ENCODE assay signal across 8 cellular contexts in genomic region chr7:140062118-140062527, GRCh38. TPM values are rescaled to one million over a fixed set of nuclear protein-coding genes. Genes with fewer than 3 reads are reported as not detected.
DNase-seq lines count a peak whose midpoint lies in the region; ATAC-seq, FAIRE-seq and TF ChIP-seq lines count a peak whose summit lies in the region.

No MANE protein-coding gene starts in this region.

- H3K9me1 ChIP-seq in K562 (ENCODE audit: control insufficient read depth, insufficient read depth, low read length), result no peaks in the 10 kb centered on the region

- DNase-seq in NCI-H146 (lab: John Stamatoyannopoulos, UW), result peak; percentile 42
- no peak for DNase-seq in NCI-H146 treated with DMSO at 0.1 percent for 48 hours (lab: John Stamatoyannopoulos, UW; ENCODE audit: unreplicated experiment)
- DNase-seq in K562 (ENCODE audit: extremely low read depth in 1 of 4, low spot score in 3 of 4), result peak; percentile 51 to 74 (median 63)
- no peak for DNase-seq in HepG2 (ENCODE audit: low spot score)
- DNase-seq in stimulated activated CD8-positive, alpha-beta memory T cell treated with anti-CD3 and anti-CD28 coated beads, Interleukin-2, amount 100 ng/mL, for 1 hour (ENCODE audit: low read depth in 2 of 2), result peak; percentile 31 to 46
- DNase-seq in occipital lobe (lab: John Stamatoyannopoulos, UW), result no peak

- CTCF ChIA-PET in K562 (lab: Yijun Ruan, JAX; ENCODE audit: low intra/inter-chr PET ratio), result no interaction called here
- CTCF ChIA-PET in HepG2 (lab: Yijun Ruan, JAX; ENCODE audit: low intra/inter-chr PET ratio, low total read pairs), result no interaction called here

- no peaks in the 10 kb centered on the region for H3K79me2 ChIP-seq in SU-DHL-6 (ENCODE audit: insufficient read depth, low read length)
- peaks cover 37% of the 10 kb centered on the region for H3K79me2 ChIP-seq in K562 (ENCODE audit: control insufficient read depth, insufficient read depth, low read length)
- peaks cover 20% of the 10 kb centered on the region for H3K79me2 ChIP-seq in HepG2 (ENCODE audit: insufficient read depth, low read length)

- H3K27me3 ChIP-seq in SU-DHL-6 (ENCODE audit: low read length) (no peaks in the 10 kb centered on the region), K562 (ENCODE audit: control insufficient read depth in 2 of 2, insufficient read depth in 2 of 2, low read length in 2 of 2) (no peaks in the 10 kb centered on the region), HepG2 (ENCODE audit: control insufficient read depth in 1 of 2, insufficient read depth in 2 of 2, low read length in 2 of 2) (no peaks in the 10 kb centered on the region)

- H4K20me1 ChIP-seq in SU-DHL-6 (ENCODE audit: low read depth, low read length) (no peaks in the 10 kb centered on the region), K562 (replicated peaks; ENCODE audit: control insufficient read depth, insufficient read depth, low read length) (no peaks in the 10 kb centered on the region), HepG2 (ENCODE audit: insufficient read depth, low read length) (no peaks in the 10 kb centered on the region)

- H3K27ac ChIP-seq in SU-DHL-6 (ENCODE audit: low read depth, low read length) (no peak overlapping the region), K562 (ENCODE audit: extremely low read depth, low read depth, low read length) (peak overlapping the region; percentile 79), HepG2 (ENCODE audit: extremely low read length, insufficient read depth, low read length) (peak overlapping the region; percentile 69)

- BruUV-seq in K562 (replicated peaks; lab: Mats Ljungman, UMichigan), result no TSS peak
- BruUV-seq in HepG2 (replicated peaks; lab: Mats Ljungman, UMichigan), result no TSS peak

- ATAC-seq in HG03066 (IDR thresholded peaks at IDR 0.05; ENCODE audit: low read depth, unreplicated experiment) (peak; percentile 33), K562 (peak; percentile 23), HepG2 (no peak)

- H3K4me1 ChIP-seq in K562 (replicated peaks in 1 of 2; ENCODE audit: control insufficient read depth in 2 of 2, insufficient read depth in 2 of 2, low read length in 2 of 2) (peaks cover 28 to 45% of the 10 kb centered on the region in 2 experiments), HepG2 (ENCODE audit: insufficient read depth, low read length) (peaks cover 67% of the 10 kb centered on the region)

- TF ChIP-seq POLR2A in K562 (conservative IDR thresholded peaks at IDR 0.05) (no peak), HepG2 (IDR thresholded peaks at IDR 0.05; ENCODE audit: insufficient read depth in 1 of 2, low read depth in 2 of 2, low read length in 2 of 2) (no peak)

- H3K36me3 ChIP-seq in SU-DHL-6 (ENCODE audit: low read length) (no peaks in the 10 kb centered on the region), K562 (ENCODE audit: control insufficient read depth, insufficient read depth, low read length) (peaks cover 8% of the 10 kb centered on the region; the same call in 2 of the 3 replicates), HepG2 (replicated peaks in 1 of 2; ENCODE audit: control insufficient read depth in 1 of 2, insufficient read depth in 2 of 2, low read length in 2 of 2) (peaks cover under 1 to 6% of the 10 kb centered on the region in 2 experiments; a peak in 3 of 5 replicates)

- TF ChIP-seq EP300 in K562 (IDR thresholded peaks at IDR 0.05; ENCODE audit: low read length) (no peak), HepG2 (IDR thresholded peaks at IDR 0.05; ENCODE audit: low read depth in 2 of 2, low read length in 2 of 2) (no peak), HepG2 (CRISPR knock-in tag; IDR thresholded peaks at IDR 0.05; ENCODE audit: borderline replicate concordance) (no peak)

- H3F3A ChIP-seq in SU-DHL-6 (ENCODE audit: insufficient read depth), result no peaks in the 10 kb centered on the region

- H2AFZ ChIP-seq in SU-DHL-6 (ENCODE audit: low read depth, low read length, severe bottlenecking), result no peak overlapping the region
- H2AFZ ChIP-seq in K562 (ENCODE audit: low read depth, low read length), result peak overlapping the region; percentile 99
- no peak overlapping the region for H2AFZ ChIP-seq in HepG2 (ENCODE audit: low read length)

- H3K9ac ChIP-seq in SU-DHL-6 (ENCODE audit: low read length) (no peak overlapping the region), K562 (ENCODE audit: insufficient read depth in 1 of 2, low read depth in 2 of 2, low read length in 2 of 2) (peak overlapping the region; percentile 74 to 95), HepG2 (ENCODE audit: insufficient read depth, low read depth, low read length) (peak overlapping the region; percentile 69)

- 24% methylated on average over 32 of the region's 32 CpGs for WGBS in K562 (ENCODE audit: insufficient coverage, low coverage, missing lambda C conversion rate)
- 51% methylated on average over 9 of the region's 32 CpGs for WGBS in HepG2 (ENCODE audit: low lambda C conversion rate)

- H3K9me2 ChIP-seq in SU-DHL-6 (replicated peaks; ENCODE audit: insufficient read depth, low read length), result no peaks in the 10 kb centered on the region

- FAIRE-seq in K562 (lab: Jason Lieb, UNC), result no peak
- FAIRE-seq in HepG2 (lab: Jason Lieb, UNC), result no peak

- H3K4me2 ChIP-seq in SU-DHL-6 (ENCODE audit: low read depth, low read length, poor library complexity, severe bottlenecking) (peak overlapping the region; percentile 52), K562 (ENCODE audit: insufficient read depth, low read length) (peak overlapping the region; percentile 79), HepG2 (ENCODE audit: low read depth, low read length) (peak overlapping the region; percentile 76)

- intact Hi-C loops in K562 (cut with micrococcal nuclease) (loop anchor here (5.0 kb wide), 1 partner anchor 260 kb away; no protein-coding TSS in a partner anchor), HepG2 (cut with micrococcal nuclease; ENCODE audit: unreplicated experiment) (no loop called here)

- POLR2A ChIA-PET in K562 (lab: Yijun Ruan, JAX), result interaction anchor here (0.6 to 1.2 kb wide), 4 partner anchors 8 to 503 kb away, joined by 3 to 10 read pairs (median 4); no protein-coding TSS in a partner anchor
- POLR2A ChIA-PET in HepG2 (lab: Yijun Ruan, JAX), result interaction anchor here (1.1 to 2.2 kb wide), 3 partner anchors 12 to 15 kb away, joined by 3 to 14 read pairs (median 8); no protein-coding TSS in a partner anchor

- TF ChIP-seq CTCF in SU-DHL-6 (IDR thresholded peaks at IDR 0.05; ENCODE audit: insufficient read depth, low read length, poor library complexity, severe bottlenecking), result no peak
- no peak for TF ChIP-seq CTCF in K562 (IDR thresholded peaks at IDR 0.05 in 2 of 3, conservative IDR thresholded peaks at IDR 0.05 in 1 of 3; ENCODE audit: insufficient read depth in 2 of 3, low read depth in 1 of 3, low read length in 3 of 3)
- TF ChIP-seq CTCF in HepG2 (CRISPR knock-in tag; IDR thresholded peaks at IDR 0.05), result no peak

- TF ChIP-seq RAD21 in K562 (CRISPR knock-in tag; conservative IDR thresholded peaks at IDR 0.05 in 1 of 2, IDR thresholded peaks at IDR 0.05 in 1 of 2), result no peak
- no peak for TF ChIP-seq RAD21 in HepG2 (CRISPR knock-in tag; IDR thresholded peaks at IDR 0.05)

- H3K4me3 ChIP-seq in SU-DHL-6 (ENCODE audit: insufficient read depth, low read length, poor library complexity, severe bottlenecking), result peak overlapping the region; percentile 20
- peak overlapping the region; percentile 60 for H3K4me3 ChIP-seq in K562
- peak overlapping the region; percentile 51 to 73 (median 58); a peak in 5 of 6 replicates for H3K4me3 ChIP-seq in HepG2 (replicated peaks in 1 of 3; ENCODE audit: insufficient read depth in 1 of 3, low read depth in 2 of 3, low read length in 3 of 3)

- H3K9me3 ChIP-seq in SU-DHL-6 (ENCODE audit: insufficient read depth, low read length) (peaks cover 16% of the 10 kb centered on the region), K562 (replicated peaks; ENCODE audit: control insufficient read depth, insufficient read depth, low read depth, low read length) (peaks cover 10% of the 10 kb centered on the region), HepG2 (ENCODE audit: low read length) (peaks cover 11% of the 10 kb centered on the region)

- in situ Hi-C loops in K562 (cut with MboI), result no loop called here
- in situ Hi-C loops in HepG2 (cut with HindIII; ENCODE audit: extremely low pct_ligation_motif_present, low pct_unique_long_range_greater_than_20kb), result no loop called here

RNA-seq across cellular contexts. Expression of gene PARP12, which starts 0.6 kb away (rescaled TPM):
- total RNA-seq in K562 (2011; cell fraction: chromatin; rRNA removed; ENCODE audit: low replicate concordance), result 109 and 119 TPM in 2 replicates
- 57.4 and 59.0 TPM in 2 replicates for total RNA-seq in K562 (2011; cell fraction: nucleolus; rRNA removed)
- 88.5 and 107 TPM in 2 replicates for total RNA-seq in K562 (2011; cell fraction: nucleoplasm; rRNA removed)
- total RNA-seq in K562 (2014; rRNA removed) (20.4 and 25.7 TPM in 2 replicates), K562 (2014; rRNA removed; fragmentation: Illumina TruSeq; extraction: Trizol) (20.6 and 23.5 TPM in 2 replicates), K562 (2015; rRNA removed; fragmentation: Illumina TruSeq; extraction: Trizol) (22.1 and 23.4 TPM in 2 replicates), K562 (2021) (23.3 and 25.5 TPM in 2 replicates), HepG2 (2016; rRNA removed; fragmentation: Illumina TruSeq; extraction: Trizol) (15.5 and 16.2 TPM in 2 replicates), occipital lobe (3.0 TPM)
- polyA plus RNA-seq in K562 (2011; rRNA removed) (35.6 and 40.4 TPM in 2 replicates), K562 (2014; fragmentation: Illumina TruSeq; extraction: Trizol) (24.7 and 27.7 TPM in 2 replicates), K562 (2014; fragmentation: Nextera tagmentation; extraction: Ambion mirVana) (1 to 10 TPM; 4.6 to 7.1 TPM), K562 (2014; rRNA removed) (21.4 and 23.9 TPM in 2 replicates), HepG2 (2011; rRNA removed) (35.2 and 37.1 TPM in 2 replicates)
- polyA plus RNA-seq in K562 (2011; cell fraction: cytosol; rRNA removed), result 26.6 and 44.3 TPM in 2 replicates
- 108 and 147 TPM in 2 replicates for polyA plus RNA-seq in K562 (2011; cell fraction: nucleus; rRNA removed)
- 18.4 and 26.4 TPM in 2 replicates for polyA plus RNA-seq in K562 (2012)
- 33.4 and 43.2 TPM in 2 replicates for polyA minus RNA-seq in K562 (2011; rRNA and poly(A)+ RNA removed)
- 21.9 and 24.1 TPM in 2 replicates for polyA minus RNA-seq in K562 (2011; cell fraction: cytosol; rRNA and poly(A)+ RNA removed)
- 31.2 and 37.2 TPM in 2 replicates for polyA minus RNA-seq in K562 (2011; cell fraction: nucleus; rRNA and poly(A)+ RNA removed)
- total RNA-seq in HepG2 (2016; cell fraction: cytosol; rRNA removed; fragmentation: Illumina TruSeq; extraction: Trizol; ENCODE audit: low read depth), result 5.1 and 6.0 TPM in 2 replicates
- 14.9 and 16.1 TPM in 2 replicates for total RNA-seq in HepG2 (2016; cell fraction: insoluble cytoplasmic fraction; rRNA removed; fragmentation: Illumina TruSeq; extraction: Trizol)
- 7.8 TPM in 2 replicates for total RNA-seq in HepG2 (2016; cell fraction: membrane; rRNA removed; fragmentation: Illumina TruSeq; extraction: Trizol)
- total RNA-seq in HepG2 (2016; cell fraction: nucleus; rRNA removed; fragmentation: Illumina TruSeq; extraction: Trizol), result 20.8 and 22.4 TPM in 2 replicates
- 22.5 and 24.9 TPM in 2 replicates for polyA plus RNA-seq in HepG2 (2011; cell fraction: cytosol; rRNA removed)
- 82.0 and 93.9 TPM in 2 replicates for polyA plus RNA-seq in HepG2 (2011; cell fraction: nucleus; rRNA removed)
- polyA plus RNA-seq in HepG2 (2012), result 18.0 and 20.0 TPM in 2 replicates
- polyA plus RNA-seq in HepG2 (2016; cell fraction: cytosol; fragmentation: Illumina TruSeq; extraction: Trizol; ENCODE audit: low read depth), result 1.4 and 1.5 TPM in 2 replicates
- 13.9 and 16.3 TPM in 2 replicates for polyA plus RNA-seq in HepG2 (2016; cell fraction: insoluble cytoplasmic fraction; fragmentation: Illumina TruSeq; extraction: Trizol; ENCODE audit: low read depth)
- polyA plus RNA-seq in HepG2 (2016; cell fraction: membrane; fragmentation: Illumina TruSeq; extraction: Trizol; ENCODE audit: low read depth), result 4.4 and 4.5 TPM in 2 replicates
- 31.0 and 39.2 TPM in 2 replicates for polyA plus RNA-seq in HepG2 (2016; cell fraction: nucleus; fragmentation: Illumina TruSeq; extraction: Trizol; ENCODE audit: insufficient read depth, low read depth)
- 52.9 and 70.5 TPM in 2 replicates for polyA minus RNA-seq in HepG2 (2011; rRNA and poly(A)+ RNA removed; ENCODE audit: low replicate concordance)
- 23.5 and 23.8 TPM in 2 replicates for polyA minus RNA-seq in HepG2 (2011; cell fraction: cytosol; rRNA and poly(A)+ RNA removed)
- 46.7 and 57.6 TPM in 2 replicates for polyA minus RNA-seq in HepG2 (2011; cell fraction: nucleus; rRNA and poly(A)+ RNA removed)

Comparison
In these comparisons a context has a peak if more than half of its experiments do, and no peak if none do; other contexts are left out.
1. DNase-seq: peak in NCI-H146 (single experiment), K562 (4 of 4) and stimulated activated CD8-positive, alpha-beta memory T cell treated with anti-CD3 and anti-CD28 coated beads, Interleukin-2, amount 100 ng/mL, for 1 hour (2 of 2); none in NCI-H146 treated with DMSO at 0.1 percent for 48 hours (single experiment), HepG2 (single experiment) and occipital lobe (single experiment).
2. Peak in every context shown above with its lines, with median percentiles within 50 percentile points of each other: H3K4me2 ChIP-seq and H3K4me3 ChIP-seq.